18 cellular contexts compared by ENCODE assay signal in genomic region chr15:62498711-62499110, GRCh38.
"Had no signal": no experiment of that assay in that cellular context is flagged by ENCODE, and none has a peak within 500 bp of the region (broad histone marks: within the 10 kb centered on the region; RNA-seq: fewer than 3 reads in every experiment).

No MANE protein-coding gene starts in this region.

- H3K27me3 ChIP-seq: adrenal gland, dorsolateral prefrontal cortex, hepatocyte, thyroid gland had no signal

- H3K36me3 ChIP-seq: adrenal gland, left ventricle myocardium inferior, thyroid gland had no signal

- H3K4me3 ChIP-seq: adrenal gland, dorsolateral prefrontal cortex, hepatocyte, left ventricle myocardium inferior, psoas muscle, thyroid gland had no signal

- FAIRE-seq: colon, urothelium cell line had no signal

- DNase-seq: activated CD4-positive, alpha-beta T cell treated with anti-CD3 and anti-CD28 coated beads for 1 hour; activated gamma-delta T cell; adrenal gland; dorsolateral prefrontal cortex; foreskin fibroblast; left ventricle myocardium inferior; mammary epithelial cell; naive thymus-derived CD4-positive, alpha-beta T cell; psoas muscle; stimulated activated naive B cell treated with anti-CD40 and anti-IgM and Interleukin-4, amounts not matched to agents 10 μg/mL and 1 μg/mL and 100 μg/mL, for 72 hours; SW 1271; T-helper 2 cell; thyroid gland had no signal

- H3K9me3 Mint-ChIP-seq: activated naive CD4-positive, alpha-beta T cell treated with anti-CD3 and anti-CD28 coated beads, Interleukin-2, amount 50 U/mL, for 24 hours; stimulated activated naive B cell treated with anti-CD40 and anti-IgM and Interleukin-4, amounts not matched to agents 10 μg/mL and 1 μg/mL and 100 μg/mL, for 72 hours had no signal

- H2AFZ ChIP-seq: hepatocyte had no signal

- H3K36me3 Mint-ChIP-seq: activated naive CD4-positive, alpha-beta T cell treated with anti-CD3 and anti-CD28 coated beads, Interleukin-2, amount 50 U/mL, for 24 hours; naive thymus-derived CD4-positive, alpha-beta T cell; stimulated activated naive B cell treated with anti-CD40 and anti-IgM and Interleukin-4, amounts not matched to agents 10 μg/mL and 1 μg/mL and 100 μg/mL, for 72 hours had no signal

- H3K27ac ChIP-seq: adrenal gland, dorsolateral prefrontal cortex, hepatocyte, left ventricle myocardium inferior, psoas muscle, thyroid gland, VCaP had no signal

- H3K4me1 Mint-ChIP-seq: activated naive CD4-positive, alpha-beta T cell treated with anti-CD3 and anti-CD28 coated beads, Interleukin-2, amount 50 U/mL, for 24 hours; naive thymus-derived CD4-positive, alpha-beta T cell had no signal

- H3K4me3 Mint-ChIP-seq: activated naive CD4-positive, alpha-beta T cell treated with anti-CD3 and anti-CD28 coated beads, Interleukin-2, amount 50 U/mL, for 24 hours; naive thymus-derived CD4-positive, alpha-beta T cell; stimulated activated naive B cell treated with anti-CD40 and anti-IgM and Interleukin-4, amounts not matched to agents 10 μg/mL and 1 μg/mL and 100 μg/mL, for 72 hours had no signal

- H3K4me2 ChIP-seq: hepatocyte had no signal

- H3K27ac Mint-ChIP-seq: activated naive CD4-positive, alpha-beta T cell treated with anti-CD3 and anti-CD28 coated beads, Interleukin-2, amount 50 U/mL, for 24 hours; naive thymus-derived CD4-positive, alpha-beta T cell; stimulated activated naive B cell treated with anti-CD40 and anti-IgM and Interleukin-4, amounts not matched to agents 10 μg/mL and 1 μg/mL and 100 μg/mL, for 72 hours had no signal

- H3K9me3 ChIP-seq: adrenal gland, left ventricle myocardium inferior, psoas muscle, thyroid gland had no signal

- H3K27me3 Mint-ChIP-seq: activated naive CD4-positive, alpha-beta T cell treated with anti-CD3 and anti-CD28 coated beads, Interleukin-2, amount 50 U/mL, for 24 hours had no signal
